8 cellular contexts compared by ENCODE assay signal in genomic region chr1:19664453-19665043, GRCh38. TPM values are rescaled to one million over a fixed set of nuclear protein-coding genes. Genes with fewer than 3 reads are reported as not detected.
DNase-seq lines count a peak whose midpoint lies in the region; ATAC-seq and TF ChIP-seq lines count a peak whose summit lies in the region.

Gene HTR6, plus strand, starts transcription at chr1:19664875. Its CDS starts 879 bp downstream, at chr1:19665754.

- H3K9me3 ChIP-seq in HEK293 (ENCODE audit: control insufficient read depth, insufficient read depth, low read depth, low read length) = no peaks in the 10 kb centered on the region
- no peaks in the 10 kb centered on the region for H3K9me3 ChIP-seq in ascending aorta
- no peaks in the 10 kb centered on the region for H3K9me3 ChIP-seq in naive thymus-derived CD4-positive, alpha-beta T cell (ENCODE audit: control insufficient read depth in 2 of 3, low read length in 3 of 3)
- no peaks in the 10 kb centered on the region for H3K9me3 ChIP-seq in PC-9 (ENCODE audit: insufficient read depth, low read depth)

- H3K4me2 ChIP-seq in PC-9 = no peak within 1 kb of the TSS; the same call in 1 of the 2 replicates

- H3F3A ChIP-seq in PC-9 (ENCODE audit: insufficient read depth, low read depth) = peaks cover 5% of the 10 kb centered on the region; the same call in 1 of the 2 replicates

- no peak within 1 kb of the TSS for H2AFZ ChIP-seq in PC-9

- peak; percentile 40 for ATAC-seq in naive thymus-derived CD4-positive, alpha-beta T cell
- no peak for ATAC-seq in HG03469 (IDR thresholded peaks at IDR 0.05; ENCODE audit: unreplicated experiment)

- CTCF ChIA-PET in BJ (lab: Yijun Ruan, JAX) (interaction anchor here (1.0 to 5.7 kb wide), 2 partner anchors 13 to 40 kb away, joined by 3 to 38 read pairs; no protein-coding TSS in a partner anchor), HEK293 (lab: Yijun Ruan, JAX) (interaction anchor here (0.9 to 6.0 kb wide), 3 partner anchors 11 to 51 kb away, joined by 4 to 140 read pairs (median 5); no protein-coding TSS in a partner anchor), PC-9 (lab: Charles Lee) (no interaction called here)
- CTCF ChIA-PET in naive thymus-derived CD4-positive, alpha-beta T cell (lab: Charles Lee) = interaction anchor here (1.0 to 1.1 kb wide), 2 partner anchors 13 to 40 kb away, joined by 4 to 9 read pairs; no protein-coding TSS in a partner anchor

- H3K36me3 ChIP-seq in BJ (ENCODE audit: control insufficient read depth, insufficient read depth, low read length) = no peaks in the 10 kb centered on the region
- H3K36me3 ChIP-seq in HEK293 (ENCODE audit: control insufficient read depth in 2 of 2, insufficient read depth in 1 of 2, low read length in 2 of 2) = no peaks in the 10 kb centered on the region
- no peaks in the 10 kb centered on the region for H3K36me3 ChIP-seq in ascending aorta
- no peaks in the 10 kb centered on the region for H3K36me3 ChIP-seq in naive thymus-derived CD4-positive, alpha-beta T cell (ENCODE audit: control insufficient read depth in 2 of 3, insufficient read depth in 3 of 3, low read length in 3 of 3)
- no peaks in the 10 kb centered on the region for H3K36me3 ChIP-seq in PC-9 (ENCODE audit: low read depth)

- peak within 1 kb of the TSS; percentile 63 to 88 (median 81) for H3K4me3 Mint-ChIP-seq in naive thymus-derived CD4-positive, alpha-beta T cell

- DNase-seq in BJ (ENCODE audit: low read depth) = no peak
- no peak for DNase-seq in ascending aorta (ENCODE audit: low spot score in 2 of 2)
- DNase-seq in naive thymus-derived CD4-positive, alpha-beta T cell = peak in 3 of 9 donors; percentile 40 to 52 (median 44)
- DNase-seq in PC-9 = no peak
- DNase-seq in A172 (ENCODE audit: low spot score) = no peak
- DNase-seq in substantia nigra (lab: John Stamatoyannopoulos, UW) = no peak

- no peaks in the 10 kb centered on the region for H3K9me2 ChIP-seq in PC-9 (ENCODE audit: insufficient read depth)

- intact Hi-C loops in ascending aorta (cut with DNase I) = loop anchor here (5.0 kb wide), 1 partner anchor 488 kb away; no protein-coding TSS in a partner anchor
- intact Hi-C loops in naive thymus-derived CD4-positive, alpha-beta T cell (cut with micrococcal nuclease) = loop anchor here in 1 of 2 donors (5.0 kb wide), 1 partner anchor 218 kb away; the partner anchor contains the start of gene OTUD3
- intact Hi-C loops in PC-9 (cut with micrococcal nuclease; ENCODE audit: unreplicated experiment) = loop anchor here (5.0 kb wide), 2 partner anchors 253 to 488 kb away; no protein-coding TSS in a partner anchor

- no peaks in the 10 kb centered on the region for H3K36me3 Mint-ChIP-seq in naive thymus-derived CD4-positive, alpha-beta T cell

- no peak for TF ChIP-seq CTCF in BJ (IDR thresholded peaks at IDR 0.05; ENCODE audit: insufficient read depth, low read depth, low read length)
- TF ChIP-seq CTCF in HEK293 (tag by site-specific recombination; IDR thresholded peaks at IDR 0.05) = no peak
- no peak for TF ChIP-seq CTCF in ascending aorta (IDR thresholded peaks at IDR 0.05)
- TF ChIP-seq CTCF in PC-9 (conservative IDR thresholded peaks at IDR 0.05) = no peak

- no peaks in the 10 kb centered on the region for H3K79me2 ChIP-seq in PC-9 (ENCODE audit: low read depth)

- H3K27me3 ChIP-seq in BJ (ENCODE audit: control insufficient read depth, insufficient read depth, low read length) = peaks cover 28% of the 10 kb centered on the region
- peaks cover 10% of the 10 kb centered on the region for H3K27me3 ChIP-seq in ascending aorta
- H3K27me3 ChIP-seq in naive thymus-derived CD4-positive, alpha-beta T cell (ENCODE audit: control insufficient read depth in 2 of 2, insufficient read depth in 2 of 2, low read length in 2 of 2) = no peaks in the 10 kb centered on the region
- H3K27me3 ChIP-seq in PC-9 (ENCODE audit: insufficient read depth, low read depth) = no peaks in the 10 kb centered on the region

- H3K27me3 Mint-ChIP-seq in naive thymus-derived CD4-positive, alpha-beta T cell = peaks cover 0 to 58% (median 38%) of the 10 kb centered on the region in 5 donors

- H3K4me3 ChIP-seq in BJ (ENCODE audit: low read depth, low read length) = peak within 1 kb of the TSS; percentile 17
- H3K4me3 ChIP-seq in HEK293 (ENCODE audit: low read depth, low read length) = peak within 1 kb of the TSS; percentile 23
- peak within 1 kb of the TSS; percentile 42 to 59 for H3K4me3 ChIP-seq in ascending aorta
- peak within 1 kb of the TSS; percentile 50 for H3K4me3 ChIP-seq in naive thymus-derived CD4-positive, alpha-beta T cell (ENCODE audit: low read length)
- H3K4me3 ChIP-seq in PC-9 = no peak within 1 kb of the TSS

- peaks cover 12 to 44% (median 29%) of the 10 kb centered on the region in 7 donors for H3K4me1 Mint-ChIP-seq in naive thymus-derived CD4-positive, alpha-beta T cell

- H3K27ac Mint-ChIP-seq in naive thymus-derived CD4-positive, alpha-beta T cell = peak within 1 kb of the TSS in 6 of 9 donors; percentile 14 to 59 (median 46)

- BruUV-seq in PC-9 (replicated peaks; lab: Mats Ljungman, UMichigan) = no TSS peak

- POLR2A ChIA-PET in BJ (lab: Charles Lee) = no interaction called here
- POLR2A ChIA-PET in HEK293 (lab: Yijun Ruan, JAX) = no interaction called here
- POLR2A ChIA-PET in naive thymus-derived CD4-positive, alpha-beta T cell (lab: Charles Lee) = interaction anchor here (2.1 kb wide), 1 partner anchor 39 kb away, joined by 5 read pairs; no protein-coding TSS in a partner anchor
- POLR2A ChIA-PET in PC-9 (lab: Charles Lee; ENCODE audit: unreplicated experiment) = no interaction called here

- H3K27ac ChIP-seq in HEK293 (ENCODE audit: extremely low read depth, low read depth, low read length) (peak within 1 kb of the TSS; percentile 47; the same call in 1 of the 2 replicates), ascending aorta (no peak within 1 kb of the TSS), PC-9 (no peak within 1 kb of the TSS), substantia nigra (ENCODE audit: low read depth, low read length, poor library complexity, severe bottlenecking) (no peak within 1 kb of the TSS)
- no peak within 1 kb of the TSS for H3K27ac ChIP-seq in naive thymus-derived CD4-positive, alpha-beta T cell (ENCODE audit: low read depth, low read length)

- no peaks in the 10 kb centered on the region for H3K9me3 Mint-ChIP-seq in naive thymus-derived CD4-positive, alpha-beta T cell

- H4K20me1 ChIP-seq in PC-9 (ENCODE audit: insufficient read depth) = no peaks in the 10 kb centered on the region

- H3K4me1 ChIP-seq in HEK293 (ENCODE audit: control insufficient read depth, insufficient read depth, low read length) (no peaks in the 10 kb centered on the region), ascending aorta (peaks cover 4 to 7% of the 10 kb centered on the region in 2 donors), PC-9 (replicated peaks; ENCODE audit: insufficient read depth) (no peaks in the 10 kb centered on the region)
- H3K4me1 ChIP-seq in naive thymus-derived CD4-positive, alpha-beta T cell (ENCODE audit: control insufficient read depth in 2 of 2, insufficient read depth in 2 of 2, low read length in 2 of 2) = peaks cover 7 to 15% of the 10 kb centered on the region in 2 donors

TF ChIP-seq in HEK293, 187 proteins besides CTCF, POLR2A, EP300 and RAD21 (continues in another document):
- 0 out of 2 replicates have a peak, but pooled peaks have one; percentile 11 for TF ChIP-seq ZBTB8A (tag by site-specific recombination; IDR thresholded peaks at IDR 0.05)
- TF ChIP-seq ZIC2 (tag by site-specific recombination; IDR thresholded peaks at IDR 0.05) = peak; percentile 53
- peak; percentile 79 for TF ChIP-seq ZFHX2 (tag by site-specific recombination; conservative IDR thresholded peaks at IDR 0.05)
- TF ChIP-seq KLF1 (tag by site-specific recombination; IDR thresholded peaks at IDR 0.05) = 0 out of 2 replicates have a peak, but pooled peaks have one; percentile 20
- peak; percentile 32; the same call in 1 of the 2 replicates for TF ChIP-seq SP3 (tag by site-specific recombination; IDR thresholded peaks at IDR 0.05)
- TF ChIP-seq ZNF239 (tag by site-specific recombination; IDR thresholded peaks at IDR 0.05) = no peak
- peak; percentile 27; the same call in 1 of the 2 replicates for TF ChIP-seq KLF8 (tag by site-specific recombination; IDR thresholded peaks at IDR 0.05)
- no peak for TF ChIP-seq GLI2 (tag by site-specific recombination; IDR thresholded peaks at IDR 0.05; ENCODE audit: borderline replicate concordance, low read depth)
- TF ChIP-seq EGR2 (tag by site-specific recombination; IDR thresholded peaks at IDR 0.05; ENCODE audit: low read depth) = peak; percentile 58; the same call in 1 of the 2 replicates
- TF ChIP-seq, protein P1, sequence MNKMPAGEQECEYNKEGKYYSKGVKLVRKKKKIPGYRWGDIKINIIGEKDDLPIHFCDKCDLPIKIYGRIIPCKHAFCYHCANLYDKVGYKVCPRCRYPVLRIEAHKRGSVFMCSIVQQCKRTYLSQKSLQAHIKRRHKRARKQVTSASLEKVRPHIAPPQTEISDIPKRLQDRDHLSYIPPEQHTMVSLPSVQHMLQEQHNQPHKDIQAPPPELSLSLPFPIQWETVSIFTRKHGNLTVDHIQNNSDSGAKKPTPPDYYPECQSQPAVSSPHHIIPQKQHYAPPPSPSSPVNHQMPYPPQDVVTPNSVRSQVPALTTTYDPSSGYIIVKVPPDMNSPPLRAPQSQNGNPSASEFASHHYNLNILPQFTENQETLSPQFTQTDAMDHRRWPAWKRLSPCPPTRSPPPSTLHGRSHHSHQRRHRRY (tag by site-specific recombination; IDR thresholded peaks at IDR 0.05) = no peak
- no peak for TF ChIP-seq REPIN1 (tag by site-specific recombination; IDR thresholded peaks at IDR 0.05; ENCODE audit: low read depth)

RNA-seq across cellular contexts. Expression of gene HTR6, which starts in this region (rescaled TPM):
- not detected in 2 replicates for polyA plus RNA-seq in BJ (2011; rRNA removed)
- polyA minus RNA-seq in BJ (2011; rRNA and poly(A)+ RNA removed) = not detected in 2 replicates
- not detected for total RNA-seq in ascending aorta
- total RNA-seq in naive thymus-derived CD4-positive, alpha-beta T cell = under 1 TPM in 2 of 5 experiments, not detected in 3; 0.40 to 0.54 TPM
- under 1 TPM; 0.13 to 0.92 TPM for polyA plus RNA-seq in naive thymus-derived CD4-positive, alpha-beta T cell
- total RNA-seq in PC-9 (2021) = not detected in 2 replicates
- not detected in 2 replicates for total RNA-seq in A172 (2014; rRNA removed; shearing (Covaris generic))

Comparison
In these comparisons a context has a peak if more than half of its experiments do, and no peak if none do; other contexts are left out.
1. Peak in ATAC-seq and H3K4me3 ChIP-seq in naive thymus-derived CD4-positive, alpha-beta T cell; RNA of the gene not detected or under 1 TPM.